Comparison of ENCODE assay signal across 9 cellular contexts in the genomic region with DNA sequence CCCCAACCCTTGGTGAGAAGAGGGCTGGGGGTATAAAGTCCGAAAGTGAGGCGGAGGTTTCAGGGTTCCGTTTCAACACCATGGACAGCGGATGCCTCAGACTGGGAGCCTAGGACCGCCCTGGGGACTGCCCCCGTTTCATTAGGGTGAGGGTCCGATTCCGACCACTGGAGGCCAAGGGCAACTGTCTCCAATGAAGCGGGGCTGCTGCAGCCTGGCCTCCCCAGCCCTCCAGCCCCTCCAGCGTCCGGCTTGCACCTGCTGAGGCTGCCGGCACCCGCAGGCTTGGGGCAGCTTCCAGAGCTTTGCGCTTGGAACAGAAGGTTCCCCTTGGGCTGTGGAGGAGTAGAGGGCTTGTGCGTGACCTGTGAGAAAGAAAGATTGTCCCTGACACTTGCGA. TPM values are rescaled to one million over a fixed set of nuclear protein-coding genes. Genes with fewer than 3 reads are reported as not detected.
DNase-seq lines count a peak whose midpoint lies in the region; ATAC-seq and TF ChIP-seq lines count a peak whose summit lies in the region.
"Had no signal": no experiment of that assay in that cellular context is flagged by ENCODE, and none has a peak within 500 bp of the region (broad histone marks: within the 10 kb centered on the region; RNA-seq: fewer than 3 reads in every experiment).

No MANE protein-coding gene starts in this region.

- H3K9ac ChIP-seq in HUES6 (ENCODE audit: low read length) (no peak overlapping the region), colonic mucosa (ENCODE audit: low read depth in 2 of 2, low read length in 2 of 2) (no peak overlapping the region)

- POLR2A ChIA-PET in CD8-positive, alpha-beta T cell (lab: Charles Lee), result no interaction called here

- DNase-seq in CD8-positive, alpha-beta T cell, result no peak
- no peak for DNase-seq in naive B cell
- DNase-seq in colonic mucosa, result no peak
- no peak for DNase-seq in A172 (ENCODE audit: low spot score)
- no peak for DNase-seq in foreskin fibroblast
- no peak for DNase-seq in NCI-H446 (lab: John Stamatoyannopoulos, UW)
- DNase-seq: stimulated activated CD4-positive, alpha-beta T cell treated with anti-CD3 and anti-CD28 coated beads, Interleukin-4, amount 100 ng/mL, for 24 hours had no signal

- peak overlapping the region; percentile 32 for H3K4me3 Mint-ChIP-seq in CD8-positive, alpha-beta T cell
- H3K4me3 Mint-ChIP-seq in naive B cell, result peak overlapping the region in 7 of 8 donors; percentile 46 to 83 (median 62)

- H3K27ac Mint-ChIP-seq in CD8-positive, alpha-beta T cell, result no peak overlapping the region
- H3K27ac Mint-ChIP-seq in naive B cell, result peak overlapping the region in 3 of 6 donors; percentile 47 to 73 (median 47)

- H3K9me3 Mint-ChIP-seq in CD8-positive, alpha-beta T cell, result no peaks in the 10 kb centered on the region
- peaks cover 0 to 5% (median 0%) of the 10 kb centered on the region in 7 donors for H3K9me3 Mint-ChIP-seq in naive B cell

- peaks cover 12% of the 10 kb centered on the region for H3K4me1 Mint-ChIP-seq in CD8-positive, alpha-beta T cell (ENCODE audit: low read depth)
- H3K4me1 Mint-ChIP-seq in naive B cell, result peaks cover 14 to 42% (median 23%) of the 10 kb centered on the region in 3 donors

- no peak for TF ChIP-seq CTCF in CD8-positive, alpha-beta T cell (IDR thresholded peaks at IDR 0.05)
- TF ChIP-seq CTCF in colonic mucosa (IDR thresholded peaks at IDR 0.05) (no peak), foreskin fibroblast (IDR thresholded peaks at IDR 0.05; ENCODE audit: low read depth, low read length) (no peak)

- intact Hi-C loops in CD8-positive, alpha-beta T cell (cut with DNase I, micrococcal nuclease), result no loop called here
- intact Hi-C loops in colonic mucosa (cut with DNase I), result no loop called here

- H3K4me3 ChIP-seq in CD8-positive, alpha-beta T cell (ENCODE audit: low read depth, low read length), result no peak overlapping the region
- peak overlapping the region; percentile 67 for H3K4me3 ChIP-seq in HUES6 (ENCODE audit: low read depth, low read length)
- no peak overlapping the region for H3K4me3 ChIP-seq in colonic mucosa
- no peak overlapping the region for H3K4me3 ChIP-seq in foreskin fibroblast (ENCODE audit: low read depth in 1 of 2, low read length in 2 of 2)

- peaks cover 25% of the 10 kb centered on the region for H3K27me3 ChIP-seq in CD8-positive, alpha-beta T cell (ENCODE audit: insufficient read depth, low read length)
- peaks cover 97% of the 10 kb centered on the region for H3K27me3 ChIP-seq in HUES6 (ENCODE audit: control insufficient read depth, insufficient read depth, low read length)
- peaks cover 67% of the 10 kb centered on the region for H3K27me3 ChIP-seq in colonic mucosa

- H3K4me1 ChIP-seq in CD8-positive, alpha-beta T cell (ENCODE audit: insufficient read depth, low read length), result peaks cover 18% of the 10 kb centered on the region
- H3K4me1 ChIP-seq in HUES6 (ENCODE audit: control insufficient read depth, insufficient read depth, low read length) (peaks cover 44% of the 10 kb centered on the region), colonic mucosa (peaks cover 9% of the 10 kb centered on the region)

- CTCF ChIA-PET in CD8-positive, alpha-beta T cell (lab: Charles Lee), result no interaction called here

- no peak overlapping the region for H3K27ac ChIP-seq in CD8-positive, alpha-beta T cell (ENCODE audit: low read depth, low read length)
- H3K27ac ChIP-seq in HUES6 (ENCODE audit: low read depth, low read length), result no peak overlapping the region
- H3K27ac ChIP-seq in angular gyrus (ENCODE audit: low read depth, low read length), result peak overlapping the region; percentile 8
- no peak overlapping the region for H3K27ac ChIP-seq in colonic mucosa

- H3K36me3 ChIP-seq in CD8-positive, alpha-beta T cell (ENCODE audit: insufficient read depth, low read length), result no peaks in the 10 kb centered on the region
- H3K36me3 ChIP-seq in HUES6 (ENCODE audit: control insufficient read depth, insufficient read depth, low read length), result no peaks in the 10 kb centered on the region
- H3K36me3 ChIP-seq in colonic mucosa, result no peaks in the 10 kb centered on the region

- no peak for ATAC-seq in CD8-positive, alpha-beta T cell
- no peak for ATAC-seq in naive B cell (ENCODE audit: low read depth in 2 of 2)

- H3K27me3 Mint-ChIP-seq in CD8-positive, alpha-beta T cell (ENCODE audit: low read depth), result peaks cover 36% of the 10 kb centered on the region
- peaks cover 21 to 71% (median 54%) of the 10 kb centered on the region in 3 donors for H3K27me3 Mint-ChIP-seq in naive B cell

- no peaks in the 10 kb centered on the region for H3K36me3 Mint-ChIP-seq in CD8-positive, alpha-beta T cell
- peaks cover 0 to 12% of the 10 kb centered on the region in 2 donors for H3K36me3 Mint-ChIP-seq in naive B cell

- H3K9me3 ChIP-seq in CD8-positive, alpha-beta T cell (ENCODE audit: low read length), result no peaks in the 10 kb centered on the region
- H3K9me3 ChIP-seq in HUES6 (ENCODE audit: control insufficient read depth, insufficient read depth, low read depth, low read length), result no peaks in the 10 kb centered on the region
- H3K9me3 ChIP-seq in colonic mucosa, result no peaks in the 10 kb centered on the region

RNA-seq across cellular contexts. Expression of gene YTHDF1, which starts 39.9 kb away (rescaled TPM):
- total RNA-seq in CD8-positive, alpha-beta T cell, result 10 to 100 TPM; 44.8 to 45.7 TPM
- polyA plus RNA-seq in naive B cell (ENCODE audit: low read depth in 6 of 6), result 10 to 100 TPM; 27.4 to 41.9 (median 34.6) TPM
- total RNA-seq in colonic mucosa, result 10 to 100 TPM; 35.4 to 38.7 TPM
- 21.7 and 27.0 TPM in 2 replicates for total RNA-seq in A172 (2014; rRNA removed; shearing (Covaris generic))

RNA-seq across cellular contexts. Expression of gene BIRC7, which starts 59.7 kb away (rescaled TPM):
- total RNA-seq in CD8-positive, alpha-beta T cell, result 1 to 10 TPM; 2.0 to 2.1 TPM
- not detected for polyA plus RNA-seq in naive B cell (ENCODE audit: low read depth in 6 of 6)
- total RNA-seq in colonic mucosa, result not detected
- total RNA-seq in A172 (2014; rRNA removed; shearing (Covaris generic)), result 0.19 TPM in 1 of 2 replicates, not detected in the other
